ENCODE assay signal across 17 cellular contexts in the genomic region with DNA sequence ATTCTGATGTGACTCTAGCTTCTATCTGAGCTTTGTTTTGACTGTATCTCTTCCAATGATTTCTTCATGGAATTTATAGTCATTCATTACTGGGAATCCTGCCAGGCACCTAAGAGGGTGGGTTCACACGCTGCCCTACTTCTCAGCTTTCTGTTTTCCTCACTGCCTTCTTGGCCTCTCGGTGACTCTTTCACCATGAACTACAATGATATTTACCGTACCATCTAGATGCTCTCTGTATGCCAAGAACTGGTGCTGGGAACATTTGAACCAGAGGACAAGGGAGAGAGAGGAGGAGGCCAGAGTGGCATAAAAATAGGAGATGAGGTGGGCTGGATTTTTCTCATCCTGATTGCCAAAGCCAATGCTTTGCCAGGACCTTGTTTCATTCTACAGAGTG.
A peak's percentile ranks its signal among the peaks of the same experiment; 100 is the strongest.
DNase-seq lines count a peak whose midpoint lies in the region; ATAC-seq, FAIRE-seq and TF ChIP-seq lines count a peak whose summit lies in the region.
"Had no signal": no experiment of that assay in that cellular context is flagged by ENCODE, and none has a peak within 500 bp of the region (broad histone marks: within the 10 kb centered on the region; RNA-seq: fewer than 3 reads in every experiment).

No MANE protein-coding gene starts in this region.

- no peaks in the 10 kb centered on the region for H3K36me3 Mint-ChIP-seq in naive thymus-derived CD4-positive, alpha-beta T cell
- H3K36me3 Mint-ChIP-seq: naive B cell had no signal

- H3K27ac Mint-ChIP-seq in naive thymus-derived CD4-positive, alpha-beta T cell = no peak overlapping the region
- H3K27ac Mint-ChIP-seq: activated CD4-positive, alpha-beta T cell treated with anti-CD3 and anti-CD28 coated beads, Interleukin-2, amount 10 ng/mL, durations not matched to agents 24 days and 14 days; naive B cell had no signal

- H3K4me1 ChIP-seq in gastroesophageal sphincter (peaks cover 0 to 28% (median 4%) of the 10 kb centered on the region in 3 donors), gastrocnemius medialis (peaks cover 33 to 35% of the 10 kb centered on the region in 2 donors)
- no peaks in the 10 kb centered on the region for H3K4me1 ChIP-seq in naive thymus-derived CD4-positive, alpha-beta T cell (ENCODE audit: control insufficient read depth in 2 of 2, insufficient read depth in 2 of 2, low read length in 2 of 2)
- H3K4me1 ChIP-seq: breast epithelium, foreskin keratinocyte had no signal

- in situ Hi-C loops in astrocyte of the cerebellum (cut with HindIII; ENCODE audit: low sequenced_read_pairs) (no loop called here), gastrocnemius medialis (cut with MboI; ENCODE audit: low sequenced_read_pairs in 4 of 4) (no loop called here)

- peak; percentile 46 for FAIRE-seq in GM12892 (lab: Jason Lieb, UNC)

- DNase-seq in GM12892 (ENCODE audit: insufficient read length) (no peak), astrocyte of the cerebellum (ENCODE audit: low read depth) (peak; percentile 35), gastrocnemius medialis (peak; percentile 22 to 29), NCI-H1417 (lab: John Stamatoyannopoulos, UW) (no peak)
- no peak for DNase-seq in activated CD4-positive, alpha-beta T cell treated with anti-CD3 and anti-CD28 coated beads for 4 hours
- DNase-seq in naive thymus-derived CD4-positive, alpha-beta T cell = no peak
- DNase-seq in activated CD4-positive, alpha-beta T cell treated with anti-CD3 and anti-CD28 coated beads for 48 hours = no peak
- DNase-seq: activated CD4-positive, alpha-beta T cell treated with anti-CD3 and anti-CD28 coated beads, Interleukin-2, amount 10 ng/mL, durations not matched to agents 24 days and 14 days; foreskin keratinocyte; lower lobe of right lung; naive B cell; NCI-H2029 treated with DMSO at 0.1 percent for 48 hours; NCI-H69; PC-9 had no signal

- peak overlapping the region in 2 of 4 donors; percentile 1 to 59 for H3K27ac ChIP-seq in gastroesophageal sphincter
- peak overlapping the region; percentile 68 to 82 (median 75) for H3K27ac ChIP-seq in gastrocnemius medialis
- no peak overlapping the region for H3K27ac ChIP-seq in naive thymus-derived CD4-positive, alpha-beta T cell (ENCODE audit: low read depth, low read length)
- H3K27ac ChIP-seq: foreskin keratinocyte, lower lobe of right lung, PC-9 had no signal

- TF ChIP-seq CTCF in astrocyte of the cerebellum (IDR thresholded peaks at IDR 0.05; ENCODE audit: low read depth, low read length, missing control alignments) (no peak), gastroesophageal sphincter (IDR thresholded peaks at IDR 0.05) (no peak), gastrocnemius medialis (IDR thresholded peaks at IDR 0.05 in 4 of 5, conservative IDR thresholded peaks at IDR 0.05 in 1 of 5) (no peak)

- H3K27me3 ChIP-seq in gastroesophageal sphincter (no peaks in the 10 kb centered on the region), gastrocnemius medialis (no peaks in the 10 kb centered on the region)
- no peaks in the 10 kb centered on the region for H3K27me3 ChIP-seq in naive thymus-derived CD4-positive, alpha-beta T cell (ENCODE audit: control insufficient read depth in 2 of 2, insufficient read depth in 2 of 2, low read length in 2 of 2)
- H3K27me3 ChIP-seq: breast epithelium, foreskin keratinocyte had no signal

- H3K36me3 ChIP-seq in gastroesophageal sphincter (no peaks in the 10 kb centered on the region), gastrocnemius medialis (no peaks in the 10 kb centered on the region)
- H3K36me3 ChIP-seq in naive thymus-derived CD4-positive, alpha-beta T cell (ENCODE audit: control insufficient read depth in 2 of 3, insufficient read depth in 3 of 3, low read length in 3 of 3) = no peaks in the 10 kb centered on the region
- H3K36me3 ChIP-seq: breast epithelium, lower lobe of right lung had no signal

- 80 to 82% methylated on average over 1 to 3 of the region's 3 CpGs for WGBS in gastroesophageal sphincter (ENCODE audit: low coverage in 1 of 2), 2 donors

- CTCF ChIA-PET in naive thymus-derived CD4-positive, alpha-beta T cell (lab: Charles Lee) = no interaction called here

- H3K9me3 ChIP-seq in gastroesophageal sphincter = no peaks in the 10 kb centered on the region
- H3K9me3 ChIP-seq in gastrocnemius medialis = no peaks in the 10 kb centered on the region
- no peaks in the 10 kb centered on the region for H3K9me3 ChIP-seq in naive thymus-derived CD4-positive, alpha-beta T cell (ENCODE audit: control insufficient read depth in 2 of 3, low read length in 3 of 3)
- H3K9me3 ChIP-seq: breast epithelium, lower lobe of right lung had no signal

- H3K4me3 Mint-ChIP-seq in naive thymus-derived CD4-positive, alpha-beta T cell = no peak overlapping the region
- H3K4me3 Mint-ChIP-seq: activated CD4-positive, alpha-beta T cell treated with anti-CD3 and anti-CD28 coated beads, Interleukin-2, amount 10 ng/mL, durations not matched to agents 24 days and 14 days; naive B cell had no signal

- H3K9me3 Mint-ChIP-seq in naive thymus-derived CD4-positive, alpha-beta T cell = peaks cover 0 to 5% (median 0%) of the 10 kb centered on the region in 11 donors

- POLR2A ChIA-PET in naive thymus-derived CD4-positive, alpha-beta T cell (lab: Charles Lee) = no interaction called here

- peaks cover 0 to 11% (median 5%) of the 10 kb centered on the region in 7 donors for H3K4me1 Mint-ChIP-seq in naive thymus-derived CD4-positive, alpha-beta T cell

- no peak for TF ChIP-seq EP300 in gastroesophageal sphincter (IDR thresholded peaks at IDR 0.05)

- intact Hi-C loops in gastrocnemius medialis (cut with DNase I; ENCODE audit: low total_unique reads) = loop anchor here (10.0 kb wide), 1 partner anchor 300 kb away; no protein-coding TSS in a partner anchor
- intact Hi-C loops in naive thymus-derived CD4-positive, alpha-beta T cell (cut with micrococcal nuclease) = no loop called here

- peak; percentile 45 for ATAC-seq in gastroesophageal sphincter
- ATAC-seq in gastrocnemius medialis = peak; percentile 58 to 68
- ATAC-seq in naive thymus-derived CD4-positive, alpha-beta T cell = no peak
- ATAC-seq: foreskin keratinocyte, HCT116, lower lobe of right lung had no signal

- no peak for TF ChIP-seq POLR2A in GM12892 (IDR thresholded peaks at IDR 0.05; ENCODE audit: low read depth, low read length)
- no peak for TF ChIP-seq POLR2A in gastroesophageal sphincter (IDR thresholded peaks at IDR 0.05)
- TF ChIP-seq POLR2A in gastrocnemius medialis (IDR thresholded peaks at IDR 0.05) = no peak

- H3K4me3 ChIP-seq in astrocyte of the cerebellum (ENCODE audit: low read depth, low read length) (no peak overlapping the region), gastroesophageal sphincter (no peak overlapping the region), gastrocnemius medialis (no peak overlapping the region)
- no peak overlapping the region for H3K4me3 ChIP-seq in naive thymus-derived CD4-positive, alpha-beta T cell (ENCODE audit: low read length)
- H3K4me3 ChIP-seq: breast epithelium, lower lobe of right lung, PC-9 had no signal

- H3K27me3 Mint-ChIP-seq in naive thymus-derived CD4-positive, alpha-beta T cell = peaks cover 0 to 16% (median 0%) of the 10 kb centered on the region in 5 donors
- H3K27me3 Mint-ChIP-seq: naive B cell had no signal

Comparison
In these comparisons a context has a peak if more than half of its experiments do, and no peak if none do; other contexts are left out.
1. DNase-seq: peak in astrocyte of the cerebellum (single experiment) and gastrocnemius medialis (2 of 2); none in GM12892 (single experiment), activated CD4-positive, alpha-beta T cell treated with anti-CD3 and anti-CD28 coated beads for 4 hours (0 of 2), naive thymus-derived CD4-positive, alpha-beta T cell (0 of 9), NCI-H1417 (0 of 3) and activated CD4-positive, alpha-beta T cell treated with anti-CD3 and anti-CD28 coated beads for 48 hours (single experiment).